In genomic region chr1:6614019-6614952, GRCh38 we compare ENCODE assay signal across 8 cellular contexts. TPM values are rescaled to one million over a fixed set of nuclear protein-coding genes. Genes with fewer than 3 reads are reported as not detected.
DNase-seq lines count a peak whose midpoint lies in the region; FAIRE-seq and TF ChIP-seq lines count a peak whose summit lies in the region.

No MANE protein-coding gene starts in this region.

- peak overlapping the region; percentile 66 for H4K5ac ChIP-seq in H1 (ENCODE audit: insufficient read length, low read depth, low read length)

- no peak overlapping the region for H2BK20ac ChIP-seq in H1 (ENCODE audit: low read length)

- TF ChIP-seq EP300 in H1 (IDR thresholded peaks at IDR 0.05; ENCODE audit: borderline replicate concordance in 1 of 2, low read depth in 2 of 2, low read length in 2 of 2): no peak

- peak overlapping the region; percentile 10 for H3K27ac Mint-ChIP-seq in activated CD4-positive, alpha-beta memory T cell treated with anti-CD3 and anti-CD28 coated beads, Interleukin-2, amount 10 ng/mL, durations not matched to agents 7 days and 5 days
- no peak overlapping the region for H3K27ac Mint-ChIP-seq in mesothelial cell of epicardium

- H3K4me1 ChIP-seq in H1 (replicated peaks in 1 of 4; ENCODE audit: control insufficient read depth in 3 of 4, insufficient read depth in 4 of 4, low read length in 3 of 4): peaks cover 0 to 2% (median 0%) of the 10 kb centered on the region in 4 experiments; a peak in 1 of 7 replicates
- H3K4me1 ChIP-seq in subcutaneous abdominal adipose tissue (ENCODE audit: control insufficient read depth in 5 of 5, insufficient read depth in 5 of 5, low read length in 5 of 5): peaks cover 3 to 49% (median 31%) of the 10 kb centered on the region in 5 donors

- H3K18ac ChIP-seq in H1 (ENCODE audit: extremely low read depth, low read length): no peak overlapping the region; the same call in 1 of the 2 replicates

- H3K36me3 Mint-ChIP-seq in activated CD4-positive, alpha-beta memory T cell treated with anti-CD3 and anti-CD28 coated beads, Interleukin-2, amount 10 ng/mL, durations not matched to agents 7 days and 5 days (ENCODE audit: low read depth): peaks cover 18% of the 10 kb centered on the region
- H3K36me3 Mint-ChIP-seq in mesothelial cell of epicardium: no peaks in the 10 kb centered on the region

- H2BK12ac ChIP-seq in H1 (ENCODE audit: low read depth, low read length): no peak overlapping the region

- H3K79me2 ChIP-seq in H1 (ENCODE audit: control insufficient read depth in 1 of 2, insufficient read depth in 2 of 2, low read length in 2 of 2): peaks cover 12 to 41% of the 10 kb centered on the region in 2 experiments

- no peak overlapping the region for H2AK5ac ChIP-seq in H1 (ENCODE audit: low read depth, low read length)

- no peak overlapping the region for H2BK15ac ChIP-seq in H1 (ENCODE audit: low read length)

- peak overlapping the region; percentile 78; the same call in 1 of the 2 replicates for H2BK5ac ChIP-seq in H1 (ENCODE audit: low read depth, low read length)

- no peaks in the 10 kb centered on the region for H3K9me3 ChIP-seq in H1 (ENCODE audit: insufficient read depth in 2 of 2, low read depth in 1 of 2, low read length in 1 of 2)
- H3K9me3 ChIP-seq in subcutaneous abdominal adipose tissue (ENCODE audit: control insufficient read depth in 5 of 5, low read length in 5 of 5): no peaks in the 10 kb centered on the region

- POLR2A ChIA-PET in BJ (lab: Charles Lee): no interaction called here
- POLR2A ChIA-PET in activated CD4-positive, alpha-beta memory T cell treated with anti-CD3 and anti-CD28 coated beads, Interleukin-2, amount 10 ng/mL, durations not matched to agents 7 days and 5 days (lab: Charles Lee): interaction anchor here (0.8 to 4.3 kb wide), 5 partner anchors 10 to 60 kb away, joined by 3 to 58 read pairs (median 3); partner anchors contain the start of genes KLHL21, NOL9, TAS1R1 and THAP3
- POLR2A ChIA-PET in H1 (lab: Charles Lee; ENCODE audit: partially characterized antibody): interaction anchor here (1.2 to 1.3 kb wide), 2 partner anchors 9 to 11 kb away, joined by 9 to 20 read pairs; partner anchors contain the start of genes KLHL21 and THAP3

- H3K27me3 ChIP-seq in BJ (ENCODE audit: control insufficient read depth, insufficient read depth, low read length): no peaks in the 10 kb centered on the region
- H3K27me3 ChIP-seq in H1 (replicated peaks in 1 of 4; ENCODE audit: control insufficient read depth in 3 of 4, extremely low read depth in 1 of 4, insufficient read depth in 3 of 4, low read length in 3 of 4): no peaks in the 10 kb centered on the region
- no peaks in the 10 kb centered on the region for H3K27me3 ChIP-seq in subcutaneous abdominal adipose tissue (ENCODE audit: control insufficient read depth in 5 of 5, insufficient read depth in 4 of 5, low read length in 5 of 5)

- peaks cover 8% of the 10 kb centered on the region; the same call in 1 of the 2 replicates for H3K23me2 ChIP-seq in H1 (ENCODE audit: low read depth, low read length)

- no peak for TF ChIP-seq POLR2A in H1 (IDR thresholded peaks at IDR 0.05; ENCODE audit: control extremely low read depth in 1 of 2, low read depth in 2 of 2, low read length in 2 of 2)

- H3K4me3 Mint-ChIP-seq in activated CD4-positive, alpha-beta memory T cell treated with anti-CD3 and anti-CD28 coated beads, Interleukin-2, amount 10 ng/mL, durations not matched to agents 7 days and 5 days: peak overlapping the region; percentile 83
- H3K4me3 Mint-ChIP-seq in mesothelial cell of epicardium: peak overlapping the region; percentile 73

- FAIRE-seq in H1 (lab: Jason Lieb, UNC): no peak

- no peak overlapping the region for H2BK120ac ChIP-seq in H1 (replicated peaks; ENCODE audit: low read depth, low read length)

- H2AFZ ChIP-seq in H1 (ENCODE audit: low read length): no peak overlapping the region

- H3K14ac ChIP-seq in H1 (ENCODE audit: insufficient read length): no peak overlapping the region

- CTCF ChIA-PET in BJ (lab: Yijun Ruan, JAX) (no interaction called here), H1 (lab: Charles Lee; ENCODE audit: partially characterized antibody) (interaction anchor here (0.8 kb wide), 1 partner anchor 14 kb away, joined by 3 read pairs; no protein-coding TSS in a partner anchor)
- CTCF ChIA-PET in activated CD4-positive, alpha-beta memory T cell treated with anti-CD3 and anti-CD28 coated beads, Interleukin-2, amount 10 ng/mL, durations not matched to agents 7 days and 5 days (lab: Charles Lee): interaction anchor here (0.8 kb wide), 1 partner anchor 14 kb away, joined by 3 read pairs; no protein-coding TSS in a partner anchor

- H3K79me1 ChIP-seq in H1 (ENCODE audit: low read depth, low read length): peaks cover 5% of the 10 kb centered on the region

- H3K36me3 ChIP-seq in BJ (ENCODE audit: control insufficient read depth, insufficient read depth, low read length): peaks cover 5% of the 10 kb centered on the region
- H3K36me3 ChIP-seq in H1 (ENCODE audit: control insufficient read depth in 2 of 4, insufficient read depth in 4 of 4, low read length in 3 of 4): peaks cover 0 to 21% (median 4%) of the 10 kb centered on the region in 4 experiments; a peak in 6 of 8 replicates
- peaks cover 0 to 12% (median 2%) of the 10 kb centered on the region in 5 donors for H3K36me3 ChIP-seq in subcutaneous abdominal adipose tissue (ENCODE audit: control insufficient read depth in 5 of 5, insufficient read depth in 5 of 5, low read length in 5 of 5)

- 1% methylated on average over 15 of the region's 121 CpGs; no CpG with 5 or more reads in 1 of the 2 experiments for WGBS in H1 (ENCODE audit: extremely low coverage in 1 of 2, insufficient coverage in 1 of 2, insufficient read length in 1 of 2, insufficient replicate concordance in 2 of 2, low coverage in 1 of 2, low lambda C conversion rate in 2 of 2, missing lambda C conversion rate in 1 of 2), 2 experiments

- H3K9ac ChIP-seq in H1 (replicated peaks in 1 of 4; ENCODE audit: extremely low read depth in 1 of 4, low read depth in 3 of 4, low read length in 3 of 4): peak overlapping the region; percentile 54 to 78 (median 68); a peak in 6 of 7 replicates
- peak overlapping the region in 4 of 5 donors; percentile 68 to 96 (median 74) for H3K9ac ChIP-seq in subcutaneous abdominal adipose tissue (ENCODE audit: low read length in 5 of 5)

- peak overlapping the region in 1 of 2 experiments; percentile 53 for H3K4me2 ChIP-seq in H1 (ENCODE audit: insufficient read depth in 1 of 2, low read depth in 2 of 2, low read length in 2 of 2)

- H4K8ac ChIP-seq in H1 (ENCODE audit: extremely low read depth, insufficient read depth, low read length): peak overlapping the region; percentile 79

- DNase-seq in BJ (ENCODE audit: low read depth) (no peak), HK-2 (ENCODE audit: unreplicated experiment) (peak; percentile 37), H1 (ENCODE audit: low read depth in 1 of 2, low spot score in 2 of 2) (peak in 1 of 2 experiments; percentile 65), mesothelial cell of epicardium (ENCODE audit: low spot score in 2 of 2, unreplicated experiment in 2 of 2) (peak; percentile 54 to 72), KG1 (lab: John Stamatoyannopoulos, UW) (no peak), NCI-H524 treated with DMSO at 0.1 percent for 48 hours (lab: John Stamatoyannopoulos, UW) (no peak)
- DNase-seq in activated CD4-positive, alpha-beta memory T cell treated with anti-CD3 and anti-CD28 coated beads, Interleukin-2, amount 10 ng/mL, durations not matched to agents 7 days and 5 days: peak; percentile 58

- no peak overlapping the region for H3K4ac ChIP-seq in H1 (replicated peaks; ENCODE audit: insufficient read length, low read depth, low read length)

- no peak overlapping the region for H3K56ac ChIP-seq in H1 (replicated peaks; ENCODE audit: insufficient read length, low read depth, low read length)

- TF ChIP-seq RAD21 in H1 (IDR thresholded peaks at IDR 0.05 in 1 of 2, conservative IDR thresholded peaks at IDR 0.05 in 1 of 2; ENCODE audit: low read depth in 2 of 2, low read length in 2 of 2): no peak

- H3K4me3 ChIP-seq in BJ (ENCODE audit: low read depth, low read length) (peak overlapping the region; percentile 87), H1 (ENCODE audit: extremely low read depth in 1 of 4, insufficient read depth in 2 of 4, low read depth in 3 of 4, low read length in 4 of 4) (peak overlapping the region; percentile 64 to 100 (median 82)), subcutaneous abdominal adipose tissue (ENCODE audit: low read depth in 1 of 5, low read length in 5 of 5) (peak overlapping the region in 4 of 5 donors; percentile 67 to 78 (median 73))

- no peak for TF ChIP-seq CTCF in BJ (IDR thresholded peaks at IDR 0.05; ENCODE audit: insufficient read depth, low read depth, low read length)
- TF ChIP-seq CTCF in H1 (IDR thresholded peaks at IDR 0.05; ENCODE audit: control extremely low read depth in 1 of 3, insufficient read depth in 1 of 3, low read depth in 1 of 3, low read length in 3 of 3): no peak
- no peak for TF ChIP-seq CTCF in mesothelial cell of epicardium (IDR thresholded peaks at IDR 0.05; ENCODE audit: unreplicated experiment)

- H3K4me1 Mint-ChIP-seq in activated CD4-positive, alpha-beta memory T cell treated with anti-CD3 and anti-CD28 coated beads, Interleukin-2, amount 10 ng/mL, durations not matched to agents 7 days and 5 days: peaks cover 27% of the 10 kb centered on the region
- peaks cover 30% of the 10 kb centered on the region for H3K4me1 Mint-ChIP-seq in mesothelial cell of epicardium

- no peaks in the 10 kb centered on the region for H3K9me3 Mint-ChIP-seq in activated CD4-positive, alpha-beta memory T cell treated with anti-CD3 and anti-CD28 coated beads, Interleukin-2, amount 10 ng/mL, durations not matched to agents 7 days and 5 days
- no peaks in the 10 kb centered on the region for H3K9me3 Mint-ChIP-seq in mesothelial cell of epicardium

- H4K91ac ChIP-seq in H1 (replicated peaks; ENCODE audit: insufficient read length, low read length): no peak overlapping the region

- H3K27ac ChIP-seq in H1 (ENCODE audit: low read depth, low read length) (peak overlapping the region; percentile 81; the same call in 1 of the 2 replicates), subcutaneous abdominal adipose tissue (ENCODE audit: low read depth, low read length) (peak overlapping the region; percentile 81)

- H4K20me1 ChIP-seq in H1 (replicated peaks in 1 of 2; ENCODE audit: control insufficient read depth in 1 of 2, insufficient read depth in 2 of 2, low read length in 2 of 2): peaks cover 7 to 15% of the 10 kb centered on the region in 2 experiments

- no peak overlapping the region for H3K23ac ChIP-seq in H1 (ENCODE audit: insufficient read length)

- no peaks in the 10 kb centered on the region for H3K27me3 Mint-ChIP-seq in activated CD4-positive, alpha-beta memory T cell treated with anti-CD3 and anti-CD28 coated beads, Interleukin-2, amount 10 ng/mL, durations not matched to agents 7 days and 5 days
- no peaks in the 10 kb centered on the region for H3K27me3 Mint-ChIP-seq in mesothelial cell of epicardium (ENCODE audit: low read depth)

RNA-seq across cellular contexts. Expression of gene PHF13, which starts 0.8 kb away (rescaled TPM):
- polyA plus RNA-seq in BJ (2011; rRNA removed): 7.9 and 9.4 TPM in 2 replicates
- polyA minus RNA-seq in BJ (2011; rRNA and poly(A)+ RNA removed): 6.5 and 10.2 TPM in 2 replicates
- total RNA-seq in activated CD4-positive, alpha-beta memory T cell treated with anti-CD3 and anti-CD28 coated beads, Interleukin-2, amount 10 ng/mL, durations not matched to agents 7 days and 5 days: 10 to 100 TPM; 15.4 to 17.2 TPM
- 38.7 and 39.6 TPM in 2 replicates for total RNA-seq in H1 (2021; fragmentation: NEBNext Ultra II Directional; extraction: Animal tissue kit (Norgen Biotek cat#: 25700))
- 11.7 and 16.5 TPM in 2 replicates for polyA plus RNA-seq in H1 (2011; rRNA removed)
- polyA plus RNA-seq in H1 (2011; cell fraction: cytosol; rRNA removed): 10.7 TPM
- 14.8 TPM for polyA plus RNA-seq in H1 (2011; cell fraction: nucleus; rRNA removed)
- 28.4 to 32.4 TPM (median 30.4 TPM) in 4 replicates for polyA plus RNA-seq in H1 (2012, experiment 1 of 2)
- 29.9 TPM for polyA plus RNA-seq in H1 (2012, experiment 2 of 2)
- 19.5 TPM for polyA plus RNA-seq in H1 (2013, experiment 1 of 2)
- 23.7 TPM for polyA plus RNA-seq in H1 (2013, experiment 2 of 2)
- polyA minus RNA-seq in H1 (2011; rRNA and poly(A)+ RNA removed): 11.3 and 16.2 TPM in 2 replicates
- polyA minus RNA-seq in H1 (2011; cell fraction: cytosol; rRNA and poly(A)+ RNA removed): 10.7 TPM
- polyA minus RNA-seq in H1 (2011; cell fraction: nucleus; rRNA and poly(A)+ RNA removed): 7.1 TPM
- total RNA-seq in mesothelial cell of epicardium: 33.7 to 35.0 TPM (median 34.0 TPM) in 3 replicates

RNA-seq across cellular contexts. Expression of gene THAP3, which starts 10.4 kb away (rescaled TPM):
- polyA plus RNA-seq in BJ (2011; rRNA removed): 8.6 and 12.5 TPM in 2 replicates
- 5.8 and 13.6 TPM in 2 replicates for polyA minus RNA-seq in BJ (2011; rRNA and poly(A)+ RNA removed)
- total RNA-seq in activated CD4-positive, alpha-beta memory T cell treated with anti-CD3 and anti-CD28 coated beads, Interleukin-2, amount 10 ng/mL, durations not matched to agents 7 days and 5 days: 10 to 100 TPM; 23.7 to 24.1 TPM
- total RNA-seq in H1 (2021; fragmentation: NEBNext Ultra II Directional; extraction: Animal tissue kit (Norgen Biotek cat#: 25700)): 12.4 and 15.3 TPM in 2 replicates
- 8.2 and 12.9 TPM in 2 replicates for polyA plus RNA-seq in H1 (2011; rRNA removed)
- 12.1 TPM for polyA plus RNA-seq in H1 (2011; cell fraction: cytosol; rRNA removed)
- 21.3 TPM for polyA plus RNA-seq in H1 (2011; cell fraction: nucleus; rRNA removed)
- 13.2 to 16.9 TPM (median 14.4 TPM) in 4 replicates for polyA plus RNA-seq in H1 (2012, experiment 1 of 2)
- 15.7 TPM for polyA plus RNA-seq in H1 (2012, experiment 2 of 2)
- polyA plus RNA-seq in H1 (2013, experiment 1 of 2): 10.7 TPM
- 7.9 TPM for polyA plus RNA-seq in H1 (2013, experiment 2 of 2)
- 7.0 and 8.4 TPM in 2 replicates for polyA minus RNA-seq in H1 (2011; rRNA and poly(A)+ RNA removed)
- 9.2 TPM for polyA minus RNA-seq in H1 (2011; cell fraction: cytosol; rRNA and poly(A)+ RNA removed)
- polyA minus RNA-seq in H1 (2011; cell fraction: nucleus; rRNA and poly(A)+ RNA removed): 13.6 TPM
- 19.8 to 22.9 TPM (median 20.0 TPM) in 3 replicates for total RNA-seq in mesothelial cell of epicardium

RNA-seq across cellular contexts. Expression of gene KLHL21, which starts 11.6 kb away (rescaled TPM):
- polyA plus RNA-seq in BJ (2011; rRNA removed): 8.5 and 19.2 TPM in 2 replicates
- 12.9 and 13.2 TPM in 2 replicates for polyA minus RNA-seq in BJ (2011; rRNA and poly(A)+ RNA removed)
- total RNA-seq in activated CD4-positive, alpha-beta memory T cell treated with anti-CD3 and anti-CD28 coated beads, Interleukin-2, amount 10 ng/mL, durations not matched to agents 7 days and 5 days: 10 to 100 TPM; 26.7 to 27.0 TPM
- total RNA-seq in H1 (2021; fragmentation: NEBNext Ultra II Directional; extraction: Animal tissue kit (Norgen Biotek cat#: 25700)): 22.1 and 22.3 TPM in 2 replicates
- 11.9 and 25.4 TPM in 2 replicates for polyA plus RNA-seq in H1 (2011; rRNA removed)
- 13.0 TPM for polyA plus RNA-seq in H1 (2011; cell fraction: cytosol; rRNA removed)
- polyA plus RNA-seq in H1 (2011; cell fraction: nucleus; rRNA removed): 25.4 TPM
- 13.8 to 19.3 TPM (median 17.5 TPM) in 4 replicates for polyA plus RNA-seq in H1 (2012, experiment 1 of 2)
- 17.9 TPM for polyA plus RNA-seq in H1 (2012, experiment 2 of 2)
- 10.0 TPM for polyA plus RNA-seq in H1 (2013, experiment 1 of 2)
- polyA plus RNA-seq in H1 (2013, experiment 2 of 2): 8.5 TPM
- polyA minus RNA-seq in H1 (2011; rRNA and poly(A)+ RNA removed): 20.1 and 27.9 TPM in 2 replicates
- 30.3 TPM for polyA minus RNA-seq in H1 (2011; cell fraction: cytosol; rRNA and poly(A)+ RNA removed)
- 34.4 TPM for polyA minus RNA-seq in H1 (2011; cell fraction: nucleus; rRNA and poly(A)+ RNA removed)
- 22.0 to 25.1 TPM (median 23.4 TPM) in 3 replicates for total RNA-seq in mesothelial cell of epicardium

RNA-seq across cellular contexts. Expression of gene ZBTB48, which starts 34.5 kb away (rescaled TPM):
- polyA plus RNA-seq in BJ (2011; rRNA removed) (7.8 and 14.0 TPM in 2 replicates), H1 (2011; rRNA removed) (28.8 and 35.7 TPM in 2 replicates)
- 16.3 and 26.4 TPM in 2 replicates for polyA minus RNA-seq in BJ (2011; rRNA and poly(A)+ RNA removed)
- total RNA-seq in activated CD4-positive, alpha-beta memory T cell treated with anti-CD3 and anti-CD28 coated beads, Interleukin-2, amount 10 ng/mL, durations not matched to agents 7 days and 5 days: 10 to 100 TPM; 33.2 to 42.3 TPM
- total RNA-seq in H1 (2021; fragmentation: NEBNext Ultra II Directional; extraction: Animal tissue kit (Norgen Biotek cat#: 25700)): 21.4 and 28.2 TPM in 2 replicates
- 27.3 TPM for polyA plus RNA-seq in H1 (2011; cell fraction: cytosol; rRNA removed)
- 58.6 TPM for polyA plus RNA-seq in H1 (2011; cell fraction: nucleus; rRNA removed)
- 21.0 to 37.0 TPM (median 31.1 TPM) in 4 replicates for polyA plus RNA-seq in H1 (2012, experiment 1 of 2)
- polyA plus RNA-seq in H1 (2012, experiment 2 of 2): 17.9 TPM
- 21.5 TPM for polyA plus RNA-seq in H1 (2013, experiment 1 of 2)
- polyA plus RNA-seq in H1 (2013, experiment 2 of 2): 18.8 TPM
- polyA minus RNA-seq in H1 (2011; rRNA and poly(A)+ RNA removed): 15.0 and 17.6 TPM in 2 replicates
- polyA minus RNA-seq in H1 (2011; cell fraction: cytosol; rRNA and poly(A)+ RNA removed): 27.2 TPM
- 23.3 TPM for polyA minus RNA-seq in H1 (2011; cell fraction: nucleus; rRNA and poly(A)+ RNA removed)
- total RNA-seq in mesothelial cell of epicardium: 33.6 to 41.5 TPM (median 33.8 TPM) in 3 replicates

RNA-seq across cellular contexts. Expression of gene TAS1R1, which starts 59.2 kb away (rescaled TPM):
- 0.16 and 0.25 TPM in 2 replicates for polyA plus RNA-seq in BJ (2011; rRNA removed)
- 0.26 and 0.66 TPM in 2 replicates for polyA minus RNA-seq in BJ (2011; rRNA and poly(A)+ RNA removed)
- under 1 TPM in 1 of 2 experiments, not detected in 1; 0.08 TPM for total RNA-seq in activated CD4-positive, alpha-beta memory T cell treated with anti-CD3 and anti-CD28 coated beads, Interleukin-2, amount 10 ng/mL, durations not matched to agents 7 days and 5 days
- 0.13 TPM in 1 of 2 replicates, not detected in the other for total RNA-seq in H1 (2021; fragmentation: NEBNext Ultra II Directional; extraction: Animal tissue kit (Norgen Biotek cat#: 25700))
- 0.17 and 0.26 TPM in 2 replicates for polyA plus RNA-seq in H1 (2011; rRNA removed)
- 0.06 TPM for polyA plus RNA-seq in H1 (2011; cell fraction: cytosol; rRNA removed)
- 0.14 TPM for polyA plus RNA-seq in H1 (2011; cell fraction: nucleus; rRNA removed)
- 0.08 to 0.11 TPM in 2 of 4 replicates, not detected in the others for polyA plus RNA-seq in H1 (2012, experiment 1 of 2)
- not detected for polyA plus RNA-seq in H1 (2012, experiment 2 of 2)
- polyA plus RNA-seq in H1 (2013, experiment 1 of 2): 0.04 TPM
- polyA plus RNA-seq in H1 (2013, experiment 2 of 2): 0.04 TPM
- 0.29 TPM in 1 of 2 replicates, not detected in the other for polyA minus RNA-seq in H1 (2011; rRNA and poly(A)+ RNA removed)
- polyA minus RNA-seq in H1 (2011; cell fraction: cytosol; rRNA and poly(A)+ RNA removed): not detected
- polyA minus RNA-seq in H1 (2011; cell fraction: nucleus; rRNA and poly(A)+ RNA removed): not detected
- not detected in 3 replicates for total RNA-seq in mesothelial cell of epicardium

Comparison
In these comparisons a context has a peak if more than half of its experiments do, and no peak if none do; other contexts are left out.
1. DNase-seq: peak in HK-2 (single experiment), activated CD4-positive, alpha-beta memory T cell treated with anti-CD3 and anti-CD28 coated beads, Interleukin-2, amount 10 ng/mL, durations not matched to agents 7 days and 5 days (single experiment) and mesothelial cell of epicardium (2 of 2); none in BJ (single experiment), KG1 (single experiment) and NCI-H524 treated with DMSO at 0.1 percent for 48 hours (single experiment).
2. Peak in every context shown above with its lines, with median percentiles within 50 percentile points of each other: H3K4me3 ChIP-seq.